In genomic region chr2:64036343-64036742, GRCh38 we compare ENCODE assay signal across 9 cellular contexts. TPM values are rescaled to one million over a fixed set of nuclear protein-coding genes. Genes with fewer than 3 reads are reported as not detected.
DNase-seq lines count a peak whose midpoint lies in the region; ATAC-seq and TF ChIP-seq lines count a peak whose summit lies in the region.
"Had no signal": no experiment of that assay in that cellular context is flagged by ENCODE, and none has a peak within 500 bp of the region (broad histone marks: within the 10 kb centered on the region; RNA-seq: fewer than 3 reads in every experiment).

No MANE protein-coding gene starts in this region.

- no peak overlapping the region for H3K4me3 ChIP-seq in AG10803 (ENCODE audit: low read length)
- no peak overlapping the region for H3K4me3 ChIP-seq in OCI-LY7 (ENCODE audit: low read depth, low read length, poor library complexity, severe bottlenecking)
- no peak overlapping the region for H3K4me3 ChIP-seq in fibroblast of mammary gland (ENCODE audit: control insufficient read depth, low read depth, low read length)
- no peak overlapping the region for H3K4me3 ChIP-seq in endodermal cell (ENCODE audit: low read length)
- H3K4me3 ChIP-seq: cardiac muscle cell had no signal

- DNase-seq in AG10803 (ENCODE audit: low read depth) (peak; percentile 67), OCI-LY7 (ENCODE audit: low spot score) (no peak), fibroblast of mammary gland (ENCODE audit: low read depth) (peak; percentile 86), endodermal cell (no peak), NCI-H1930 (lab: John Stamatoyannopoulos, UW) (no peak), Right ventricle myocardium inferior (ENCODE audit: missing footprints) (no peak)

- peak; percentile 94 for ATAC-seq in GM18873 (IDR thresholded peaks at IDR 0.05; ENCODE audit: low FRiP score, unreplicated experiment)
- peak; percentile 95 for ATAC-seq in HG03060 (IDR thresholded peaks at IDR 0.05; ENCODE audit: low read depth, unreplicated experiment)
- ATAC-seq in Right ventricle myocardium inferior: no peak

- WGBS in endodermal cell (ENCODE audit: insufficient coverage in 1 of 2, insufficient read length in 1 of 2), 2 experiments: no CpG with 5 or more reads among the region's 2 CpGs

- no peaks in the 10 kb centered on the region for H3K9me2 ChIP-seq in OCI-LY7 (ENCODE audit: insufficient read depth, low read length)

- no peak overlapping the region for H3K27ac Mint-ChIP-seq in endodermal cell

- H3K27me3 Mint-ChIP-seq in endodermal cell (ENCODE audit: insufficient read depth): no peaks in the 10 kb centered on the region

- H3K27ac ChIP-seq in OCI-LY7 (ENCODE audit: low read depth, low read length, poor library complexity, severe bottlenecking): no peak overlapping the region
- no peak overlapping the region for H3K27ac ChIP-seq in endodermal cell (ENCODE audit: low read depth, low read length)
- H3K27ac ChIP-seq: cardiac muscle cell had no signal

- no peak overlapping the region for H3K4me3 Mint-ChIP-seq in endodermal cell

- H3K27me3 ChIP-seq in endodermal cell (ENCODE audit: control insufficient read depth, insufficient read depth, low read length, poor library complexity, severe bottlenecking): no peaks in the 10 kb centered on the region
- H3K27me3 ChIP-seq: cardiac muscle cell had no signal

- H3K4me2 ChIP-seq in OCI-LY7 (ENCODE audit: low read length): no peak overlapping the region

- no peaks in the 10 kb centered on the region for H3K9me3 Mint-ChIP-seq in endodermal cell

- no peak for TF ChIP-seq CTCF in AG10803 (conservative IDR thresholded peaks at IDR 0.05; ENCODE audit: low read length)
- TF ChIP-seq CTCF in OCI-LY7 (conservative IDR thresholded peaks at IDR 0.05; ENCODE audit: low read length): no peak
- no peak for TF ChIP-seq CTCF in fibroblast of mammary gland (conservative IDR thresholded peaks at IDR 0.05; ENCODE audit: control insufficient read depth, insufficient read depth, low read depth, low read length)
- no peak for TF ChIP-seq CTCF in endodermal cell (conservative IDR thresholded peaks at IDR 0.05)

- no peaks in the 10 kb centered on the region for H3K36me3 Mint-ChIP-seq in endodermal cell (ENCODE audit: low read depth)

- no peaks in the 10 kb centered on the region for H4K20me1 ChIP-seq in OCI-LY7 (ENCODE audit: insufficient read depth, low read length)

- H3K9me3 ChIP-seq in OCI-LY7 (ENCODE audit: low read length) (peaks cover 3% of the 10 kb centered on the region; the same call in 1 of the 2 replicates), endodermal cell (ENCODE audit: control insufficient read depth, low read length) (no peaks in the 10 kb centered on the region)

- H3K79me2 ChIP-seq in OCI-LY7 (ENCODE audit: insufficient read depth, low read depth, low read length): no peaks in the 10 kb centered on the region

- intact Hi-C loops in OCI-LY7 (cut with micrococcal nuclease; ENCODE audit: unreplicated experiment) (no loop called here), Right ventricle myocardium inferior (cut with DNase I) (no loop called here)

- peaks cover 3% of the 10 kb centered on the region for H3K4me1 Mint-ChIP-seq in endodermal cell

- H3K36me3 ChIP-seq in OCI-LY7 (ENCODE audit: insufficient read depth, low read length) (no peaks in the 10 kb centered on the region), endodermal cell (ENCODE audit: control insufficient read depth, insufficient read depth, low read length) (no peaks in the 10 kb centered on the region)
- H3K36me3 ChIP-seq: cardiac muscle cell had no signal

- CTCF ChIA-PET in OCI-LY7 (lab: Charles Lee; ENCODE audit: unreplicated experiment): no interaction called here

- H3K9ac ChIP-seq in endodermal cell (ENCODE audit: extremely low read depth, low read length, poor library complexity, severe bottlenecking): no peak overlapping the region

- no TSS peak for BruUV-seq in OCI-LY7 (replicated peaks; lab: Mats Ljungman, UMichigan)

- H3K4me1 ChIP-seq in OCI-LY7 (ENCODE audit: insufficient read depth, low read length, poor library complexity, severe bottlenecking) (peaks cover 12% of the 10 kb centered on the region), endodermal cell (ENCODE audit: control insufficient read depth, insufficient read depth, low read length) (no peaks in the 10 kb centered on the region)

- POLR2A ChIA-PET in OCI-LY7 (lab: Charles Lee): interaction anchor here (0.6 to 1.5 kb wide), 3 partner anchors 12 to 578 kb away, joined by 3 read pairs; no protein-coding TSS in a partner anchor

- peak overlapping the region; percentile 53 for H2AFZ ChIP-seq in OCI-LY7 (ENCODE audit: low read length)

RNA-seq across cellular contexts. Expression of gene VPS54, which starts 17.1 kb away (rescaled TPM):
- 12.9 and 14.7 TPM in 2 replicates for total RNA-seq in OCI-LY7 (2014; rRNA removed; shearing (Covaris generic))
- total RNA-seq in OCI-LY7 (2022): 17.8 and 19.0 TPM in 2 replicates
- 10 to 100 TPM; 18.4 to 25.7 TPM for total RNA-seq in endodermal cell
- polyA plus RNA-seq in endodermal cell (2013, experiment 1 of 2): 31.5 TPM
- 30.0 TPM for polyA plus RNA-seq in endodermal cell (2013, experiment 2 of 2)
- total RNA-seq in Right ventricle myocardium inferior: 10.0 TPM

Comparison
In these comparisons a context has a peak if more than half of its experiments do, and no peak if none do; other contexts are left out.
1. DNase-seq: peak in AG10803 (single experiment) and fibroblast of mammary gland (single experiment); none in OCI-LY7 (single experiment), endodermal cell (single experiment), NCI-H1930 (0 of 2) and Right ventricle myocardium inferior (single experiment).